Comparison of ENCODE assay signal across 13 cellular contexts in genomic region chr16:31868164-31868563, GRCh38. TPM values are rescaled to one million over a fixed set of nuclear protein-coding genes. Genes with fewer than 3 reads are reported as not detected.
DNase-seq lines count a peak whose midpoint lies in the region; ATAC-seq, FAIRE-seq and TF ChIP-seq lines count a peak whose summit lies in the region.
"Had no signal": no experiment of that assay in that cellular context is flagged by ENCODE, and none has a peak within 500 bp of the region (broad histone marks: within the 10 kb centered on the region; RNA-seq: fewer than 3 reads in every experiment).

No MANE protein-coding gene starts in this region.

- POLR2A ChIA-PET in activated naive CD8-positive, alpha-beta T cell treated with anti-CD3 and anti-CD28 coated beads, Interleukin-2, amount 10 ng/mL, durations not matched to agents 7 days and 5 days (lab: Charles Lee), result interaction anchor here (1.3 to 1.9 kb wide), 5 partner anchors 10 to 666 kb away, joined by 3 to 7 read pairs (median 5); partner anchors contain the start of genes ARMC5 and PYCARD
- POLR2A ChIA-PET in HCT116 (lab: Charles Lee), result interaction anchor here (1.8 kb wide), 1 partner anchor 155 kb away, joined by 9 read pairs; a partner anchor contains a TSS
- POLR2A ChIA-PET in HepG2 (lab: Yijun Ruan, JAX), result no interaction called here

- ATAC-seq in activated naive CD8-positive, alpha-beta T cell treated with anti-CD3 and anti-CD28 coated beads, Interleukin-2, amount 10 ng/mL, durations not matched to agents 7 days and 5 days (ENCODE audit: low read depth), result no peak
- ATAC-seq in activated naive CD8-positive, alpha-beta T cell treated with anti-CD3 and anti-CD28 coated beads, Interleukin-2, amount 50 U/mL, for 24 hours, result no peak
- ATAC-seq in HCT116 (peak; percentile 20), HepG2 (no peak), GM19035 (IDR thresholded peaks at IDR 0.05; ENCODE audit: unreplicated experiment) (no peak)
- ATAC-seq in activated T-helper 17 cell treated with anti-CD3 and anti-CD28 coated beads, Interleukin-2, amount 50 U/mL, for 72 hours (replicated peaks), result no peak

- H3K9me3 ChIP-seq in HCT116 (ENCODE audit: control insufficient read depth in 1 of 2, insufficient read depth in 1 of 2, low read depth in 1 of 2, low read length in 2 of 2) (no peaks in the 10 kb centered on the region), HepG2 (ENCODE audit: low read length) (no peaks in the 10 kb centered on the region)
- H3K9me3 ChIP-seq: lower lobe of right lung, tibial nerve had no signal

- H3K9ac ChIP-seq in HCT116 (ENCODE audit: low read length) (no peak overlapping the region), HepG2 (ENCODE audit: insufficient read depth, low read depth, low read length) (no peak overlapping the region)

- peaks cover 32% of the 10 kb centered on the region for H3K4me1 Mint-ChIP-seq in activated naive CD8-positive, alpha-beta T cell treated with anti-CD3 and anti-CD28 coated beads, Interleukin-2, amount 10 ng/mL, durations not matched to agents 7 days and 5 days
- peaks cover 49% of the 10 kb centered on the region for H3K4me1 Mint-ChIP-seq in activated naive CD8-positive, alpha-beta T cell treated with anti-CD3 and anti-CD28 coated beads, Interleukin-2, amount 50 U/mL, for 24 hours
- peaks cover 28% of the 10 kb centered on the region for H3K4me1 Mint-ChIP-seq in activated T-helper 17 cell treated with anti-CD3 and anti-CD28 coated beads, Interleukin-2, amount 50 U/mL, for 72 hours

- CTCF ChIA-PET in HCT116 (lab: Charles Lee) (interaction anchor here (1.4 to 2.3 kb wide), 8 partner anchors 9 to 914 kb away, joined by 4 to 17 read pairs (median 7); partner anchors contain the start of genes ARMC5, HSD3B7, ZNF646 and ZNF668), HepG2 (lab: Yijun Ruan, JAX; ENCODE audit: low intra/inter-chr PET ratio, low total read pairs) (interaction anchor here (1.3 to 3.0 kb wide), 2 partner anchors 9 to 883 kb away, joined by 10 to 18 read pairs; partner anchors contain the start of gene HSD3B7)

- no peaks in the 10 kb centered on the region for H3K9me2 ChIP-seq in HCT116 (ENCODE audit: insufficient read depth)

- intact Hi-C loops in HCT116 (cut with micrococcal nuclease), result loop anchor here (1.0 to 5.0 kb wide), 3 partner anchors 156 to 883 kb away; partner anchors contain the start of genes ARMC5 and HSD3B7
- intact Hi-C loops in HepG2 (cut with micrococcal nuclease; ENCODE audit: unreplicated experiment), result loop anchor here (1.0 to 10.0 kb wide), 2 partner anchors 9 to 883 kb away; partner anchors contain the start of gene HSD3B7

- H3K4me1 ChIP-seq in HCT116 (ENCODE audit: control insufficient read depth in 1 of 2, insufficient read depth in 2 of 2, low read length in 2 of 2) (peaks cover 3 to 12% of the 10 kb centered on the region in 2 experiments; a peak in 2 of 4 replicates), HepG2 (ENCODE audit: insufficient read depth, low read length) (peaks cover 21% of the 10 kb centered on the region)

- H3K27ac Mint-ChIP-seq in activated naive CD8-positive, alpha-beta T cell treated with anti-CD3 and anti-CD28 coated beads, Interleukin-2, amount 10 ng/mL, durations not matched to agents 7 days and 5 days, result no peak overlapping the region
- H3K27ac Mint-ChIP-seq in activated naive CD8-positive, alpha-beta T cell treated with anti-CD3 and anti-CD28 coated beads, Interleukin-2, amount 50 U/mL, for 24 hours, result no peak overlapping the region
- H3K27ac Mint-ChIP-seq in activated T-helper 17 cell treated with anti-CD3 and anti-CD28 coated beads, Interleukin-2, amount 50 U/mL, for 72 hours, result peak overlapping the region; percentile 88

- no peak for DNase-seq in activated naive CD8-positive, alpha-beta T cell treated with anti-CD3 and anti-CD28 coated beads, Interleukin-2, amount 10 ng/mL, durations not matched to agents 7 days and 5 days
- DNase-seq in activated naive CD8-positive, alpha-beta T cell treated with anti-CD3 and anti-CD28 coated beads, Interleukin-2, amount 50 U/mL, for 24 hours, result no peak
- no peak for DNase-seq in HCT116 (ENCODE audit: low read depth, low spot score)
- no peak for DNase-seq in HepG2 (ENCODE audit: low spot score)
- no peak for DNase-seq in NCI-H69 (lab: John Stamatoyannopoulos, UW)

- no peaks in the 10 kb centered on the region for H3K79me2 ChIP-seq in HCT116 (ENCODE audit: insufficient read depth, low read length)
- no peaks in the 10 kb centered on the region for H3K79me2 ChIP-seq in HepG2 (ENCODE audit: insufficient read depth, low read length)

- no peak for TF ChIP-seq RAD21 in HCT116 (IDR thresholded peaks at IDR 0.05; ENCODE audit: low read depth)
- TF ChIP-seq RAD21 in HepG2 (CRISPR knock-in tag; IDR thresholded peaks at IDR 0.05), result no peak

- H3K4me3 Mint-ChIP-seq in activated naive CD8-positive, alpha-beta T cell treated with anti-CD3 and anti-CD28 coated beads, Interleukin-2, amount 10 ng/mL, durations not matched to agents 7 days and 5 days, result peak overlapping the region; percentile 13
- H3K4me3 Mint-ChIP-seq in activated naive CD8-positive, alpha-beta T cell treated with anti-CD3 and anti-CD28 coated beads, Interleukin-2, amount 50 U/mL, for 24 hours, result no peak overlapping the region
- H3K4me3 Mint-ChIP-seq in activated T-helper 17 cell treated with anti-CD3 and anti-CD28 coated beads, Interleukin-2, amount 50 U/mL, for 72 hours, result peak overlapping the region; percentile 59

- under 1% methylated on average over 3 of the region's 3 CpGs for WGBS in HepG2 (ENCODE audit: low lambda C conversion rate)

- H3K36me3 ChIP-seq in HCT116 (ENCODE audit: control insufficient read depth in 1 of 2, insufficient read depth in 2 of 2, low read length in 2 of 2) (no peaks in the 10 kb centered on the region), HepG2 (replicated peaks in 1 of 2; ENCODE audit: control insufficient read depth in 1 of 2, insufficient read depth in 2 of 2, low read length in 2 of 2) (no peaks in the 10 kb centered on the region)
- H3K36me3 ChIP-seq: lower lobe of right lung, tibial nerve had no signal

- H2AFZ ChIP-seq in HCT116 (ENCODE audit: low read depth, low read length, poor library complexity, severe bottlenecking) (no peak overlapping the region), HepG2 (ENCODE audit: low read length) (no peak overlapping the region)

- H3K36me3 Mint-ChIP-seq in activated naive CD8-positive, alpha-beta T cell treated with anti-CD3 and anti-CD28 coated beads, Interleukin-2, amount 10 ng/mL, durations not matched to agents 7 days and 5 days, result no peaks in the 10 kb centered on the region
- no peaks in the 10 kb centered on the region for H3K36me3 Mint-ChIP-seq in activated naive CD8-positive, alpha-beta T cell treated with anti-CD3 and anti-CD28 coated beads, Interleukin-2, amount 50 U/mL, for 24 hours (ENCODE audit: low read depth)
- H3K36me3 Mint-ChIP-seq in activated T-helper 17 cell treated with anti-CD3 and anti-CD28 coated beads, Interleukin-2, amount 50 U/mL, for 72 hours (ENCODE audit: low read depth), result peaks cover 6% of the 10 kb centered on the region

- H4K20me1 ChIP-seq in HCT116 (ENCODE audit: insufficient read depth) (no peaks in the 10 kb centered on the region), HepG2 (ENCODE audit: insufficient read depth, low read length) (no peaks in the 10 kb centered on the region)

- FAIRE-seq in HepG2 (lab: Jason Lieb, UNC), result no peak
- FAIRE-seq: bronchial epithelial cell had no signal

- RAD21 ChIA-PET in HCT116 (lab: Charles Lee; ENCODE audit: low non-redundant PET in 1 of 2, low total read pairs in 2 of 2, uncharacterized antibody in 2 of 2, unreplicated experiment in 2 of 2), result no interaction called here

- H3K27me3 Mint-ChIP-seq in activated naive CD8-positive, alpha-beta T cell treated with anti-CD3 and anti-CD28 coated beads, Interleukin-2, amount 10 ng/mL, durations not matched to agents 7 days and 5 days, result no peaks in the 10 kb centered on the region
- H3K27me3 Mint-ChIP-seq in activated naive CD8-positive, alpha-beta T cell treated with anti-CD3 and anti-CD28 coated beads, Interleukin-2, amount 50 U/mL, for 24 hours, result no peaks in the 10 kb centered on the region
- H3K27me3 Mint-ChIP-seq in activated T-helper 17 cell treated with anti-CD3 and anti-CD28 coated beads, Interleukin-2, amount 50 U/mL, for 72 hours, result no peaks in the 10 kb centered on the region
- H3K27me3 Mint-ChIP-seq: activated CD4-positive, alpha-beta T cell treated with anti-CD3 and anti-CD28 coated beads, Interleukin-2, amount 10 ng/mL, durations not matched to agents 7 days and 5 days; activated naive CD4-positive, alpha-beta T cell treated with anti-CD3 and anti-CD28 coated beads, Interleukin-2, amount 10 ng/mL, durations not matched to agents 7 days and 5 days had no signal

- TF ChIP-seq CTCF in HCT116 (IDR thresholded peaks at IDR 0.05 in 2 of 3, conservative IDR thresholded peaks at IDR 0.05 in 1 of 3; ENCODE audit: borderline replicate concordance in 1 of 3, insufficient read depth in 1 of 3, low read depth in 2 of 3, low read length in 2 of 3) (no peak), HepG2 (CRISPR knock-in tag; IDR thresholded peaks at IDR 0.05) (no peak)

- H3K4me2 ChIP-seq in HCT116 (ENCODE audit: low read length), result no peak overlapping the region
- H3K4me2 ChIP-seq in HepG2 (ENCODE audit: low read depth, low read length), result no peak overlapping the region

- in situ Hi-C loops in HepG2 (cut with HindIII; ENCODE audit: extremely low pct_ligation_motif_present, low pct_unique_long_range_greater_than_20kb), result loop anchor here (25.0 kb wide), 1 partner anchor 656 kb away; the partner anchor contains the start of genes PYCARD, PYDC1 and TRIM72

- H3K27ac ChIP-seq in HCT116 (ENCODE audit: low read depth, low read length) (no peak overlapping the region), HepG2 (ENCODE audit: extremely low read length, insufficient read depth, low read length) (no peak overlapping the region)

- H3K9me3 Mint-ChIP-seq in activated naive CD8-positive, alpha-beta T cell treated with anti-CD3 and anti-CD28 coated beads, Interleukin-2, amount 10 ng/mL, durations not matched to agents 7 days and 5 days, result no peaks in the 10 kb centered on the region
- H3K9me3 Mint-ChIP-seq in activated naive CD8-positive, alpha-beta T cell treated with anti-CD3 and anti-CD28 coated beads, Interleukin-2, amount 50 U/mL, for 24 hours, result no peaks in the 10 kb centered on the region
- H3K9me3 Mint-ChIP-seq in activated T-helper 17 cell treated with anti-CD3 and anti-CD28 coated beads, Interleukin-2, amount 50 U/mL, for 72 hours, result no peaks in the 10 kb centered on the region
- H3K9me3 Mint-ChIP-seq: activated B cell treated with CpG ODN at 0.5 μM for 24 hours had no signal

- H3K27me3 ChIP-seq in HCT116 (ENCODE audit: insufficient read depth, low read length), result no peaks in the 10 kb centered on the region
- peaks cover 0 to 22% of the 10 kb centered on the region in 2 experiments; a peak in 2 of 5 replicates for H3K27me3 ChIP-seq in HepG2 (ENCODE audit: control insufficient read depth in 1 of 2, insufficient read depth in 2 of 2, low read length in 2 of 2)
- H3K27me3 ChIP-seq: tibial nerve had no signal

- BruUV-seq in HCT116 (replicated peaks; lab: Mats Ljungman, UMichigan) (no TSS peak), HepG2 (replicated peaks; lab: Mats Ljungman, UMichigan) (no TSS peak)

- H3K4me3 ChIP-seq in HCT116 (replicated peaks in 1 of 2; ENCODE audit: low read depth in 1 of 2, low read length in 2 of 2) (no peak overlapping the region), HepG2 (replicated peaks in 1 of 3; ENCODE audit: insufficient read depth in 1 of 3, low read depth in 2 of 3, low read length in 3 of 3) (no peak overlapping the region)

- no peak for TF ChIP-seq EP300 in HepG2 (IDR thresholded peaks at IDR 0.05; ENCODE audit: low read depth in 2 of 2, low read length in 2 of 2)
- TF ChIP-seq EP300 in HepG2 (CRISPR knock-in tag; IDR thresholded peaks at IDR 0.05; ENCODE audit: borderline replicate concordance), result no peak

- no peak for TF ChIP-seq POLR2A in HCT116 (IDR thresholded peaks at IDR 0.05; ENCODE audit: borderline replicate concordance, extremely low read depth, insufficient read depth, insufficient read length)
- TF ChIP-seq POLR2A in HepG2 (IDR thresholded peaks at IDR 0.05; ENCODE audit: insufficient read depth in 1 of 2, low read depth in 2 of 2, low read length in 2 of 2), result no peak

RNA-seq across cellular contexts. Expression of gene ZNF267, which starts 5.4 kb away (rescaled TPM):
- 10 to 100 TPM; 60.9 to 62.6 TPM for total RNA-seq in activated naive CD8-positive, alpha-beta T cell treated with anti-CD3 and anti-CD28 coated beads, Interleukin-2, amount 10 ng/mL, durations not matched to agents 7 days and 5 days
- 15.9 TPM for total RNA-seq in HCT116 (2021; ENCODE audit: unreplicated experiment)
- 2.5 and 3.7 TPM in 2 replicates for polyA plus RNA-seq in HCT116 (2012)
- 100 to 1,000 TPM in 1 of 2 donors, 10 to 100 TPM in 1; 73.8 to 168 TPM for total RNA-seq in activated T-helper 17 cell treated with anti-CD3 and anti-CD28 coated beads, Interleukin-2, amount 50 U/mL, for 72 hours
- total RNA-seq in HepG2 (2016; rRNA removed; fragmentation: Illumina TruSeq; extraction: Trizol), result 30.0 and 42.4 TPM in 2 replicates
- total RNA-seq in HepG2 (2016; cell fraction: cytosol; rRNA removed; fragmentation: Illumina TruSeq; extraction: Trizol; ENCODE audit: low read depth), result 4.5 and 5.7 TPM in 2 replicates
- 30.7 and 43.3 TPM in 2 replicates for total RNA-seq in HepG2 (2016; cell fraction: insoluble cytoplasmic fraction; rRNA removed; fragmentation: Illumina TruSeq; extraction: Trizol)
- 13.3 and 16.9 TPM in 2 replicates for total RNA-seq in HepG2 (2016; cell fraction: membrane; rRNA removed; fragmentation: Illumina TruSeq; extraction: Trizol)
- total RNA-seq in HepG2 (2016; cell fraction: nucleus; rRNA removed; fragmentation: Illumina TruSeq; extraction: Trizol), result 42.2 and 42.5 TPM in 2 replicates
- 3.0 and 3.1 TPM in 2 replicates for polyA plus RNA-seq in HepG2 (2011; rRNA removed)
- polyA plus RNA-seq in HepG2 (2011; cell fraction: cytosol; rRNA removed), result 1.4 and 2.0 TPM in 2 replicates
- 3.2 and 3.3 TPM in 2 replicates for polyA plus RNA-seq in HepG2 (2011; cell fraction: nucleus; rRNA removed)
- polyA plus RNA-seq in HepG2 (2012), result 6.3 and 7.1 TPM in 2 replicates
- 1.0 and 1.2 TPM in 2 replicates for polyA plus RNA-seq in HepG2 (2016; cell fraction: cytosol; fragmentation: Illumina TruSeq; extraction: Trizol; ENCODE audit: low read depth)
- polyA plus RNA-seq in HepG2 (2016; cell fraction: insoluble cytoplasmic fraction; fragmentation: Illumina TruSeq; extraction: Trizol; ENCODE audit: low read depth), result 22.9 and 26.2 TPM in 2 replicates
- 3.2 and 3.4 TPM in 2 replicates for polyA plus RNA-seq in HepG2 (2016; cell fraction: membrane; fragmentation: Illumina TruSeq; extraction: Trizol; ENCODE audit: low read depth)
- 15.0 and 18.6 TPM in 2 replicates for polyA plus RNA-seq in HepG2 (2016; cell fraction: nucleus; fragmentation: Illumina TruSeq; extraction: Trizol; ENCODE audit: insufficient read depth, low read depth)
- polyA minus RNA-seq in HepG2 (2011; rRNA and poly(A)+ RNA removed; ENCODE audit: low replicate concordance), result 6.5 and 9.1 TPM in 2 replicates
- 6.2 and 8.1 TPM in 2 replicates for polyA minus RNA-seq in HepG2 (2011; cell fraction: cytosol; rRNA and poly(A)+ RNA removed)
- polyA minus RNA-seq in HepG2 (2011; cell fraction: nucleus; rRNA and poly(A)+ RNA removed), result 40.3 and 44.5 TPM in 2 replicates
